ENCODE assay signal across 2 cellular contexts in the genomic region with DNA sequence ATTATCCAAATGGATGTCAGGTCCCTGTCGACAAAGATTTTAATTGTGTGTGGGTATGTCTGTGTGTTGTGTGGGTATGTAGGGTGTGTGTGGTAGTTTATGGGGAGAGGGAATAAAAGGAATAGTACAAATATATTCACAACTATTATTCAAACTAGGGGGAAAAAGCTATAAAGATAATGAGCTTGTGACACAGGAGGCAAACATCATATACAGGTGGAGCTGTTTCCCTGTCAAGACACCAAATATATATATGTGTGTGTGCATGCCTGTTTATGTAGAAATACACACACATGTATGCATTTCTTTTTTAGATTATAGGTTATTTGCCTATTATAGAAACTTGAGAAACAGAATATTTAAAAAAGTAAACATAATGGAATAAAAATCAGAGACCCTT.
TF ChIP-seq lines count a peak whose summit lies in the region.

No MANE protein-coding gene starts in this region.

TF ChIP-seq in IMR-90, 13 proteins besides CTCF, POLR2A, EP300 and RAD21:
- TF ChIP-seq CHD1 (IDR thresholded peaks at IDR 0.05; ENCODE audit: low read depth, low read length) (no peak), MAZ (IDR thresholded peaks at IDR 0.05; ENCODE audit: borderline replicate concordance, low read depth, low read length) (no peak), NFE2L2 (IDR thresholded peaks at IDR 0.05; ENCODE audit: low read depth, low read length) (no peak), ELK1 (IDR thresholded peaks at IDR 0.05; ENCODE audit: borderline replicate concordance, low read depth, low read length) (no peak), RFX5 (IDR thresholded peaks at IDR 0.05; ENCODE audit: low read depth, low read length) (no peak), SMC3 (IDR thresholded peaks at IDR 0.05; ENCODE audit: low read depth, low read length) (no peak), RCOR1 (IDR thresholded peaks at IDR 0.05; ENCODE audit: insufficient replicate concordance, low read length) (no peak), CEBPB (IDR thresholded peaks at IDR 0.05; ENCODE audit: low read depth, low read length) (no peak), BHLHE40 (IDR thresholded peaks at IDR 0.05; ENCODE audit: low read depth, low read length) (no peak), MAFK (IDR thresholded peaks at IDR 0.05; ENCODE audit: low read depth, low read length) (no peak), MXI1 (IDR thresholded peaks at IDR 0.05; ENCODE audit: borderline replicate concordance, low read depth, low read length) (no peak), USF2 (IDR thresholded peaks at IDR 0.05; ENCODE audit: low read depth, low read length) (no peak), FOS (IDR thresholded peaks at IDR 0.05; ENCODE audit: low read depth, low read length) (no peak)

TF ChIP-seq in H1, 55 proteins besides CTCF, POLR2A, EP300 and RAD21:
- TF ChIP-seq TAF1 (IDR thresholded peaks at IDR 0.05; ENCODE audit: low read depth, low read length) (no peak), FOSL1 (IDR thresholded peaks at IDR 0.05; ENCODE audit: insufficient read depth, low read depth, low read length) (no peak), POU5F1 (IDR thresholded peaks at IDR 0.05; ENCODE audit: low read depth, low read length) (no peak), HDAC6 (IDR thresholded peaks at IDR 0.05; ENCODE audit: low read depth, low read length) (no peak), NANOG (IDR thresholded peaks at IDR 0.05; ENCODE audit: insufficient read depth, low read depth, low read length, poor library complexity, severe bottlenecking) (no peak), JUN (IDR thresholded peaks at IDR 0.05; ENCODE audit: low read depth, low read length) (no peak), CREB1 (IDR thresholded peaks at IDR 0.05) (no peak)
